In the genomic region with DNA sequence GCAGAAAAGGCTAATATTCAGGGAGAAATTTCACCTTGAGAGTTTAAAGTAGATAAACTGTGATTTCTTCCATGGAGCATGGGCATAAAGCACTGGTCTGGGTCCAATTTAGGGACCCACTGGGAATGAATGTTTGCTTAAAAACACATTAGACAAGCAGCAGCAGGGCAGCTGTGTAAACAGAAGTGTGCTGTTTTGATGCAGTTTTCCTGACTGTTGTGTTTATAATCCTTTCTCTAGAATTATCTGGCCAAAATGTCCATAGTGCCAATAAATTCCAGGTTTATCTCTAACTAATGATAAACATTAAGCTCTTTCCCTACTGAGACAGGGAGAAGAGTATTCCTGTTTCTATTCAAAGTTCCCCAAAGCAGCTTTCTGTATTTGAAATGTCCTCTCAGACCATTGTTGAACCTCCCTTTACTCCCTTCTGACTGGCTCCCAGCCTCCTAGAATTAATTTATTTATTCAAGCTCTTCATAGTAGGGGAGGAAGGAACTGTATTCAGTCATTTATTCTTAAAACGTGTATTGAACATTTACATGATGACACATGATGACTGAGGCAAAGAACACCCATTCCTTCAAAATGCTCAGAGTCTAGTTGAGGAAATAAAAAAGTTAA, we compare ENCODE assay signal across 11 cellular contexts. TPM values are rescaled to one million over a fixed set of nuclear protein-coding genes. Genes with fewer than 3 reads are reported as not detected.
A peak's percentile ranks its signal among the peaks of the same experiment; 100 is the strongest.
DNase-seq lines count a peak whose midpoint lies in the region; ATAC-seq and TF ChIP-seq lines count a peak whose summit lies in the region.
"Had no signal": no experiment of that assay in that cellular context is flagged by ENCODE, and none has a peak within 500 bp of the region (broad histone marks: within the 10 kb centered on the region; RNA-seq: fewer than 3 reads in every experiment).

No MANE protein-coding gene starts in this region.

- no peaks in the 10 kb centered on the region for H3K36me3 ChIP-seq in endocrine pancreas (ENCODE audit: control insufficient read depth, insufficient read depth, low read length)
- no peaks in the 10 kb centered on the region for H3K36me3 ChIP-seq in neuronal stem cell (replicated peaks in 1 of 2; ENCODE audit: control insufficient read depth in 2 of 2, insufficient read depth in 2 of 2, low read length in 2 of 2)

- H3K9me3 Mint-ChIP-seq in CD4-positive, alpha-beta T cell = no peaks in the 10 kb centered on the region

- CTCF ChIA-PET in CD4-positive, alpha-beta T cell (lab: Charles Lee) = no interaction called here

- intact Hi-C loops in CD4-positive, alpha-beta T cell (cut with DNase I, micrococcal nuclease) = no loop called here

- no peak overlapping the region for H3K18ac ChIP-seq in neuronal stem cell (ENCODE audit: low read length)

- DNase-seq in NCI-H2196 treated with DMSO at 0.1 percent for 48 hours (lab: John Stamatoyannopoulos, UW; ENCODE audit: unreplicated experiment) (peak; percentile 70), neuronal stem cell (ENCODE audit: low spot score) (no peak), NCI-H1694 (lab: John Stamatoyannopoulos, UW) (no peak), erythroblast (lab: John Stamatoyannopoulos, UW) (no peak)
- DNase-seq in CD4-positive, alpha-beta T cell = no peak
- DNase-seq in activated CD4-positive, alpha-beta T cell treated with anti-CD3 and anti-CD28 coated beads, Interleukin-2, amount 50 U/mL, for 48 hours = no peak
- DNase-seq: DND-41; effector memory CD4-positive, alpha-beta T cell; T-helper 17 cell had no signal

- no peaks in the 10 kb centered on the region for H3K79me1 ChIP-seq in neuronal stem cell (ENCODE audit: low read depth, low read length)

- no peaks in the 10 kb centered on the region for H3K4me1 Mint-ChIP-seq in CD4-positive, alpha-beta T cell (ENCODE audit: low read depth)

- peak overlapping the region; percentile 79 for H2AFZ ChIP-seq in neuronal stem cell (ENCODE audit: low read length)

- peak overlapping the region; percentile 22 for H3K4me3 ChIP-seq in endocrine pancreas (ENCODE audit: control insufficient read depth, insufficient read depth, low read length)
- H3K4me3 ChIP-seq in neuronal stem cell (ENCODE audit: low read length in 2 of 2) = no peak overlapping the region

- H2BK15ac ChIP-seq in neuronal stem cell (ENCODE audit: low read length) = no peak overlapping the region

- no peak overlapping the region for H3K27ac Mint-ChIP-seq in CD4-positive, alpha-beta T cell
- H3K27ac Mint-ChIP-seq: T-helper 17 cell had no signal

- no peak overlapping the region for H3K4ac ChIP-seq in neuronal stem cell (ENCODE audit: low read length)

- H3K23ac ChIP-seq in neuronal stem cell (ENCODE audit: low read depth, low read length, poor library complexity) = no peak overlapping the region

- H3K14ac ChIP-seq in neuronal stem cell (ENCODE audit: low read length) = no peak overlapping the region

- H3K9ac ChIP-seq in endocrine pancreas (ENCODE audit: control insufficient read depth, insufficient read depth, low read length) (no peak overlapping the region), neuronal stem cell (ENCODE audit: low read depth, low read length, poor library complexity) (no peak overlapping the region)

- H3K27ac ChIP-seq in C4-2B (peak overlapping the region; percentile 74), neuronal stem cell (replicated peaks; ENCODE audit: low read length) (no peak overlapping the region)
- H3K27ac ChIP-seq in CD4-positive, alpha-beta T cell (ENCODE audit: low read depth, low read length) = no peak overlapping the region

- TF ChIP-seq CTCF in C4-2B (conservative IDR thresholded peaks at IDR 0.05) = no peak
- TF ChIP-seq CTCF in CD4-positive, alpha-beta T cell (IDR thresholded peaks at IDR 0.05) = no peak

- H4K8ac ChIP-seq in neuronal stem cell (ENCODE audit: low read depth, low read length) = no peak overlapping the region

- H3K4me1 ChIP-seq in endocrine pancreas (ENCODE audit: control insufficient read depth, insufficient read depth, low read length) = peaks cover 6% of the 10 kb centered on the region
- H3K4me1 ChIP-seq in neuronal stem cell (ENCODE audit: control insufficient read depth in 2 of 2, insufficient read depth in 1 of 2, low read depth in 1 of 2, low read length in 2 of 2) = peaks cover 0 to 1% of the 10 kb centered on the region in 2 donors

- H3K9me3 ChIP-seq in endocrine pancreas (ENCODE audit: control insufficient read depth, low read length) (no peaks in the 10 kb centered on the region), neuronal stem cell (replicated peaks in 1 of 2; ENCODE audit: control insufficient read depth in 2 of 2, insufficient read depth in 1 of 2, low read depth in 1 of 2, low read length in 2 of 2) (no peaks in the 10 kb centered on the region)
- H3K9me3 ChIP-seq in CD4-positive, alpha-beta T cell (ENCODE audit: control insufficient read depth, low read length) = no peaks in the 10 kb centered on the region

- H2AK5ac ChIP-seq in neuronal stem cell (ENCODE audit: low read depth, low read length) = no peak overlapping the region

- H3K27me3 ChIP-seq in endocrine pancreas (ENCODE audit: control insufficient read depth, insufficient read depth, low read length) (no peaks in the 10 kb centered on the region), neuronal stem cell (ENCODE audit: control insufficient read depth in 3 of 3, insufficient read depth in 3 of 3, low read depth in 1 of 3, low read length in 3 of 3) (no peaks in the 10 kb centered on the region)
- H3K27me3 ChIP-seq in CD4-positive, alpha-beta T cell (ENCODE audit: control insufficient read depth, insufficient read depth, low read length) = peaks cover 24% of the 10 kb centered on the region

- no peaks in the 10 kb centered on the region for H3K36me3 Mint-ChIP-seq in CD4-positive, alpha-beta T cell (ENCODE audit: low read depth)

- no CpG with 5 or more reads among the region's 1 CpG for WGBS in neuronal stem cell (ENCODE audit: extremely low coverage in 2 of 2, insufficient read length in 2 of 2, insufficient replicate concordance in 1 of 2), 2 donors

- no peak overlapping the region for H4K91ac ChIP-seq in neuronal stem cell (ENCODE audit: low read depth, low read length, poor library complexity)

- H2BK12ac ChIP-seq in neuronal stem cell (ENCODE audit: low read length) = no peak overlapping the region

- peaks cover 33% of the 10 kb centered on the region for H3K27me3 Mint-ChIP-seq in CD4-positive, alpha-beta T cell

- no peak overlapping the region for H2BK5ac ChIP-seq in neuronal stem cell (ENCODE audit: low read length)

- TF ChIP-seq POLR2A in erythroblast (IDR thresholded peaks at IDR 0.05; ENCODE audit: low read length) = no peak

- ATAC-seq in CD4-positive, alpha-beta T cell (ENCODE audit: poor library complexity) = no peak
- ATAC-seq: T-helper 17 cell had no signal

- no peak overlapping the region for H3K4me2 ChIP-seq in neuronal stem cell (ENCODE audit: insufficient read depth, low read length, poor library complexity, severe bottlenecking)

- H3K4me3 Mint-ChIP-seq in CD4-positive, alpha-beta T cell = no peak overlapping the region
- H3K4me3 Mint-ChIP-seq: T-helper 17 cell had no signal

- no peak overlapping the region for H2BK120ac ChIP-seq in neuronal stem cell (ENCODE audit: low read depth, low read length)

- POLR2A ChIA-PET in CD4-positive, alpha-beta T cell (lab: Charles Lee) = no interaction called here

RNA-seq across cellular contexts. Expression of a gene that starts 7.0 kb away (rescaled TPM):
- not detected for polyA plus RNA-seq in neuronal stem cell (2013, experiment 1 of 2)
- not detected for polyA plus RNA-seq in neuronal stem cell (2013, experiment 2 of 2)
- total RNA-seq in CD4-positive, alpha-beta T cell = not detected
- total RNA-seq: T-helper 17 cell had no signal

RNA-seq across cellular contexts. Expression of a gene that starts 37.0 kb away (rescaled TPM):
- 0.03 TPM for polyA plus RNA-seq in neuronal stem cell (2013, experiment 1 of 2)
- polyA plus RNA-seq in neuronal stem cell (2013, experiment 2 of 2) = not detected
- not detected for total RNA-seq in CD4-positive, alpha-beta T cell
